ENCODE assay signal across 8 cellular contexts in the genomic region with DNA sequence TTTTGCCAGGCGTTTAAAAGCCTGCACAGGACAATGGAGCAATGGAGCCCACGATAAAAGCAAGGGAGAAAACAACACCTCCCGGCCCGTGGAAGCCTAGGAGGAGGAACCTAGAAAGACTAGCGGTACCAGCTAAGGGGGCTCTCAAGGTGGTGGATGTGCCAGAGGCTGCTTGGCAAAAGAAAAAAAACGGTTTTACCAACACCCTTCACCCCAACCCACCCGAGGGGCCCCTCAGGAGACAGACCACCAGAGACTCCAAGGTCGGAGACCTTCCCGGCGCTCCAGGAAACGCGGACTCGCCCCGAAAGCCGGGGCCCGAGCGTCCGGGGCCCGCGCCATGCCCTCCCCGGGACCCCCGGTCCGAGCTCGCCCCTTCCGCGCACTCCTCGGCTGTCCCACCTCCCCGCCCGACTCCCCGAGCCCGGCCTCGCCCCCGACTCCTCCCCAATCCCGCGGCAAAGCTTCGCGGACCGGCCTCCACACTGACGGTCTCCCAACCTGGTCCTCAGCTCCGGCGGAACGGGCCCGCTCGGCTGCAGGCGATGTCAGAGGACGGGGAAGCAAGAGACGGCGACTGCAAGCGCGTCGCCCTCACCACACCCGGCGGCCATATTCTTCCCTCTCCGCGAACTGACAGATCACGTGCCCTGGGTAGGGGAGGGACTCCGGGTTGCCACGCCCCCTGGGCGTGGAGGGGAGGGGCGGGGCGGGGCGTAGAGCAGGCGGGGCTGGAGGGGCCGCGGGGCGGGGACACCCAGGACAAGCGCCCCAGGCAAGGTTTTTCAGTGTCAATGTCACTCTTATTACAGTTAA. TPM values are rescaled to one million over a fixed set of nuclear protein-coding genes. Genes with fewer than 3 reads are reported as not detected.
DNase-seq lines count a peak whose midpoint lies in the region; ATAC-seq and TF ChIP-seq lines count a peak whose summit lies in the region.

A gene (minus strand): TSS at position 635 of the 816 bp plus-strand sequence. CDS start 10,520 bp downstream, outside the sequence.

- H2AFZ ChIP-seq in parathyroid adenoma = peak within 1 kb of the TSS; percentile 94

- H3K4me1 ChIP-seq in parathyroid adenoma = peaks cover 7% of the 10 kb centered on the region
- H3K4me1 ChIP-seq in tibial artery = peaks cover 0 to 47% (median 21%) of the 10 kb centered on the region in 4 donors

- TF ChIP-seq CTCF in GM10266 (IDR thresholded peaks at IDR 0.05; ENCODE audit: control insufficient read depth, insufficient read depth, low read depth, missing control alignments) = no peak
- no peak for TF ChIP-seq CTCF in parathyroid adenoma (IDR thresholded peaks at IDR 0.05)
- no peak for TF ChIP-seq CTCF in tibial artery (IDR thresholded peaks at IDR 0.05)

- peak within 1 kb of the TSS; percentile 69 for H3K4me2 ChIP-seq in parathyroid adenoma (ENCODE audit: low read length)

- DNase-seq in GM10266 (ENCODE audit: extremely low spot score) = peak; percentile 98
- DNase-seq in NCI-H1048 (lab: John Stamatoyannopoulos, UW) = peak; percentile 42
- DNase-seq in SW 1271 (lab: John Stamatoyannopoulos, UW) = peak; percentile 32 to 67
- peak; percentile 58 for DNase-seq in activated naive CD8-positive, alpha-beta T cell treated with anti-CD3 and anti-CD28 coated beads, Interleukin-2, amount 50 U/mL, for 16 hours (ENCODE audit: low read depth, low spot score)
- peak; percentile 88 for DNase-seq in Right ventricle myocardium superior
- peak; percentile 85 to 93 for DNase-seq in tibial artery

- peaks cover 31% of the 10 kb centered on the region for H3K79me2 ChIP-seq in parathyroid adenoma

- H3K9me3 ChIP-seq in parathyroid adenoma (ENCODE audit: control insufficient read depth, low read length) (no peaks in the 10 kb centered on the region), tibial artery (no peaks in the 10 kb centered on the region)

- H3K36me3 ChIP-seq in parathyroid adenoma (ENCODE audit: control insufficient read depth, insufficient read depth, low read length) (no peaks in the 10 kb centered on the region), tibial artery (no peaks in the 10 kb centered on the region)

- peak within 1 kb of the TSS; percentile 70 for H3K27ac ChIP-seq in parathyroid adenoma
- H3K27ac ChIP-seq in tibial artery = peak within 1 kb of the TSS; percentile 87 to 89

- H3K4me3 ChIP-seq in parathyroid adenoma (ENCODE audit: low read depth, low read length) = peak within 1 kb of the TSS; percentile 90
- H3K4me3 ChIP-seq in tibial artery = peak within 1 kb of the TSS; percentile 87 to 92

- H3K9ac ChIP-seq in parathyroid adenoma = peak within 1 kb of the TSS; percentile 10

- no peaks in the 10 kb centered on the region for H3K27me3 ChIP-seq in parathyroid adenoma (ENCODE audit: control insufficient read depth, insufficient read depth, low read length)
- H3K27me3 ChIP-seq in tibial artery = no peaks in the 10 kb centered on the region

- intact Hi-C loops in Right ventricle myocardium superior (cut with DNase I) (no loop called here), tibial artery (cut with DNase I; ENCODE audit: low total_unique reads) (loop anchor here (2.0 to 5.0 kb wide), 2 partner anchors 14 to 165 kb away; a partner anchor contains a TSS)

- peak; percentile 87 for ATAC-seq in HG02571 (IDR thresholded peaks at IDR 0.05; ENCODE audit: unreplicated experiment)
- peak; percentile 99 for ATAC-seq in Right ventricle myocardium superior (ENCODE audit: poor library complexity)

RNA-seq across cellular contexts. Expression of the gene that starts here (rescaled TPM):
- 48.4 TPM for total RNA-seq in Right ventricle myocardium superior

Comparison
In these comparisons a context has a peak if more than half of its experiments do, and no peak if none do; other contexts are left out.
1. Peak in every context shown above with its lines: DNase-seq, ATAC-seq, H3K4me3 ChIP-seq and H3K27ac ChIP-seq.
2. DNase-seq: peak in every context shown above with its lines; median percentile 98 in GM10266; 89 in tibial artery; 88 in Right ventricle myocardium superior; 58 in activated naive CD8-positive, alpha-beta T cell treated with anti-CD3 and anti-CD28 coated beads, Interleukin-2, amount 50 U/mL, for 16 hours; 50 in SW 1271; 42 in NCI-H1048.